In genomic region chr11:487571-488021, GRCh38 we compare ENCODE assay signal across 21 cellular contexts. TPM values are rescaled to one million over a fixed set of nuclear protein-coding genes. Genes with fewer than 3 reads are reported as not detected.
A peak's percentile ranks its signal among the peaks of the same experiment; 100 is the strongest.
DNase-seq lines count a peak whose midpoint lies in the region; ATAC-seq and TF ChIP-seq lines count a peak whose summit lies in the region.
"Had no signal": no experiment of that assay in that cellular context is flagged by ENCODE, and none has a peak within 500 bp of the region (broad histone marks: within the 10 kb centered on the region; RNA-seq: fewer than 3 reads in every experiment).

No MANE protein-coding gene starts in this region.

- TF ChIP-seq EP300 in tibial nerve (IDR thresholded peaks at IDR 0.05), result no peak

- peak; percentile 42 for DNase-seq in 8988T
- peak; percentile 64 for DNase-seq in H7
- peak; percentile 20 for DNase-seq in iPS-NIHi11 (ENCODE audit: low spot score)
- peak; percentile 72 for DNase-seq in osteoblast (ENCODE audit: insufficient read length, low spot score, missing footprints)
- DNase-seq in effector CD8-positive, alpha-beta T cell (lab: John Stamatoyannopoulos, UW), result no peak
- no peak for DNase-seq in tibial nerve (ENCODE audit: low spot score in 2 of 2)
- DNase-seq: ACHN; C1 segment of cervical spinal cord; CD4-positive, alpha-beta memory T cell; COR-L47; DMS 273 treated with DMSO at 0.1 percent for 48 hours; DMS79; EL; GDM1; GM23248; H9 had no signal

- H3K4me1 ChIP-seq in osteoblast (ENCODE audit: insufficient read depth, low read length) (no peaks in the 10 kb centered on the region), tibial nerve (no peaks in the 10 kb centered on the region)
- H3K4me1 ChIP-seq: A549 had no signal

- H3K9me3 ChIP-seq in osteoblast (ENCODE audit: low read depth, low read length) (no peaks in the 10 kb centered on the region), tibial nerve (no peaks in the 10 kb centered on the region)
- H3K9me3 ChIP-seq: A549 had no signal

- no peaks in the 10 kb centered on the region for H3K27me3 ChIP-seq in H7 (ENCODE audit: control insufficient read depth, insufficient read depth, low read length)
- no peaks in the 10 kb centered on the region for H3K27me3 ChIP-seq in osteoblast (ENCODE audit: insufficient read depth, low read length)
- H3K27me3 ChIP-seq in tibial nerve, result no peaks in the 10 kb centered on the region

- H3K36me3 ChIP-seq in H7 (replicated peaks; ENCODE audit: control insufficient read depth, insufficient read depth, low read length) (0 out of 2 replicates have a peak, but pooled peaks cover 1% of the 10 kb centered on the region), osteoblast (ENCODE audit: insufficient read depth, low read length) (peaks cover 9% of the 10 kb centered on the region), tibial nerve (peaks cover 0 to 54% (median 0%) of the 10 kb centered on the region in 3 donors)

- H3K4me2 ChIP-seq in osteoblast (ENCODE audit: insufficient read depth, low read length), result no peak overlapping the region
- H3K4me2 ChIP-seq: A549 had no signal

- TF ChIP-seq CTCF in osteoblast (IDR thresholded peaks at IDR 0.05; ENCODE audit: extremely low read depth, low read depth, low read length) (no peak), tibial nerve (IDR thresholded peaks at IDR 0.05) (no peak)

- 75 to 91% methylated on average over 7 to 14 of the region's 22 CpGs for WGBS in tibial nerve, 2 donors

- TF ChIP-seq POLR2A in tibial nerve (IDR thresholded peaks at IDR 0.05), result no peak

- H2AFZ ChIP-seq in osteoblast (ENCODE audit: low read length), result no peak overlapping the region
- H2AFZ ChIP-seq: GM23248 had no signal

- H3K4me3 ChIP-seq in H7 (ENCODE audit: insufficient read depth, low read depth, low read length) (no peak overlapping the region), osteoblast (ENCODE audit: insufficient read depth, low read length) (no peak overlapping the region), tibial nerve (no peak overlapping the region)
- H3K4me3 ChIP-seq: A549, GM12878, GM23248 had no signal

- H4K20me1 ChIP-seq in osteoblast (ENCODE audit: insufficient read depth, low read length), result no peaks in the 10 kb centered on the region

- ATAC-seq in GM21528 (IDR thresholded peaks at IDR 0.05; ENCODE audit: low FRiP score, unreplicated experiment), result no peak
- ATAC-seq: A549, GM12878, HCT116 had no signal

- peaks cover 12% of the 10 kb centered on the region for H3K79me2 ChIP-seq in osteoblast (ENCODE audit: insufficient read depth, low read length)

- H3K27ac ChIP-seq in osteoblast (ENCODE audit: low read depth, low read length), result no peak overlapping the region
- no peak overlapping the region for H3K27ac ChIP-seq in tibial nerve
- H3K27ac ChIP-seq: 22Rv1, A549, GM23248 had no signal

RNA-seq across cellular contexts. Expression of gene RNH1, which starts 19.4 kb away (rescaled TPM):
- 98.9 and 104 TPM in 2 replicates for total RNA-seq in H7 (2014; rRNA removed; shearing (Covaris generic))
- total RNA-seq in osteoblast (441 and 506 TPM in 2 replicates), tibial nerve (100 to 1,000 TPM; 220 to 303 (median 281) TPM)

RNA-seq across cellular contexts. Expression of gene PTDSS2, which starts 37.5 kb away (rescaled TPM):
- 40.9 and 47.5 TPM in 2 replicates for total RNA-seq in H7 (2014; rRNA removed; shearing (Covaris generic))
- 33.0 and 36.2 TPM in 2 replicates for total RNA-seq in osteoblast
- total RNA-seq in tibial nerve, result 100 to 1,000 TPM in 1 of 4 donors, 10 to 100 TPM in 3; 54.2 to 100 (median 63.9) TPM

RNA-seq across cellular contexts. Expression of gene ANO9, which starts 45.8 kb away (rescaled TPM):
- total RNA-seq in H7 (2014; rRNA removed; shearing (Covaris generic)), result 0.83 and 2.2 TPM in 2 replicates
- total RNA-seq in osteoblast (under 0.01 TPM in 1 of 2 replicates, not detected in the other), tibial nerve (under 1 TPM in 3 of 4 donors, not detected in 1; 0.78 to 0.90 (median 0.87) TPM)
- total RNA-seq: GM23248 had no signal

RNA-seq across cellular contexts. Expression of gene HRAS, which starts 47.8 kb away (rescaled TPM):
- total RNA-seq in H7 (2014; rRNA removed; shearing (Covaris generic)), result 27.1 and 57.9 TPM in 2 replicates
- total RNA-seq in osteoblast (28.6 and 35.7 TPM in 2 replicates), tibial nerve (10 to 100 TPM; 64.3 to 71.1 (median 68.1) TPM)

RNA-seq across cellular contexts. Expression of gene LRRC56, which starts 49.7 kb away (rescaled TPM):
- total RNA-seq in H7 (2014; rRNA removed; shearing (Covaris generic)), result 1.3 and 1.5 TPM in 2 replicates
- total RNA-seq in osteoblast (0.88 and 1.1 TPM in 2 replicates), tibial nerve (1 to 10 TPM in 1 of 4 donors, under 1 TPM in 2, not detected in 1; 0.22 to 1.4 (median 0.60) TPM)

Comparison
In these comparisons a context has a peak if more than half of its experiments do, and no peak if none do; other contexts are left out.
1. DNase-seq: peak in 8988T (single experiment), H7 (single experiment), iPS-NIHi11 (single experiment) and osteoblast (single experiment); none in effector CD8-positive, alpha-beta T cell (single experiment) and tibial nerve (0 of 2).